Comparison of ENCODE assay signal across 1 cellular context in the genomic region with DNA sequence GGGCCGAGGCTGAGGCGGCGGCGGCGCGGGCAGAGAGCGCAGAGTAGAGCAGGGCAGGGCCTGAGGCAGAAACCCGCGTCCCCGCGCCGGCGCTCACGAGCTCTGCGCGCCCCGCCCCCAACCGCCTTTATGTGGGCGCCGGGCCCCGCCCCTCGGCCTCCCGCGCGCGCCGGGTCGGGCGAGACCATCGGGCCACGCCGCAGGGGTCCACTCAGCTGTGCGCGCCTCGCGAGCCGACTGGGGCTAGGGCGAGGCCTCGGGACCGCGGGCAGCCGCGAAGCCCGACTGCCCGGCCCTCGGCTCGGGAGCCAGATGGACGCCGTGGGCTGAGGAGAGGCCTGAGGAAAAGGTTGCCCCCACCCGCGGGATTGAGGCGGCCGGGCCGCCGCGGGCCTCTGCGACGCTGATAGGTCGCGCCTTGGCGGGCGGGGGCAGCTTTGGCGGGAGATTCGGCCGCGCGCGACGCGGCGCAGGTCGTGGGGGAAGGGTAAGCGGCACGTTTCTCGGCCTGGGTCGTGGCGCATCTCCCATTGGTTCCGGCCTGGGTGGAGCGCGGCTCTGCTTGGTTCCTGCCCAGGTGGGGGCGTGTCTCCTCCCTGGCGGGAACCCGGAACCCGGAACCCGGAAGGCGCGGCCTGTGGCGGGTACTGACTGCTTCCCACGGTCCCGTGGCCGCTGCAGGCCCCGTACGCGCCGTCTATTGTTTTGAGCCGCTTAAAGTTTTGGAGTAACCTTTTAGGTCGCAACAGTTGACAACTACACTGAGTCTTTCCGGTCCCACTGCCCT.
TF ChIP-seq lines count a peak whose summit lies in the region.

A gene (minus strand): TSS at position 104 of the 787 bp plus-strand sequence. CDS start 131 bp downstream, outside the sequence.

TF ChIP-seq in HepG2, 621 proteins besides CTCF, POLR2A, EP300 and RAD21 (continued from another document and continues in another):
- TF ChIP-seq, protein P1, sequence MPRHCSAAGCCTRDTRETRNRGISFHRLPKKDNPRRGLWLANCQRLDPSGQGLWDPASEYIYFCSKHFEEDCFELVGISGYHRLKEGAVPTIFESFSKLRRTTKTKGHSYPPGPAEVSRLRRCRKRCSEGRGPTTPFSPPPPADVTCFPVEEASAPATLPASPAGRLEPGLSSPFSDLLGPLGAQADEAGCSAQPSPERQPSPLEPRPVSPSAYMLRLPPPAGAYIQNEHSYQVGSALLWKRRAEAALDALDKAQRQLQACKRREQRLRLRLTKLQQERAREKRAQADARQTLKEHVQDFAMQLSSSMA (CRISPR knock-in tag; IDR thresholded peaks at IDR 0.05): peak; percentile 95; the same call in 1 of the 2 replicates
- TF ChIP-seq GATA4 (IDR thresholded peaks at IDR 0.05; ENCODE audit: borderline replicate concordance, low read depth): 0 out of 2 replicates have a peak, but pooled peaks have one; percentile 23
- peak; percentile 96 for TF ChIP-seq TOPORS (CRISPR knock-in tag; IDR thresholded peaks at IDR 0.05)
- TF ChIP-seq FOSL1 (CRISPR knock-in tag; IDR thresholded peaks at IDR 0.05; ENCODE audit: borderline replicate concordance): peak; percentile 59; the same call in 1 of the 2 replicates
- peak; percentile 99 for TF ChIP-seq ZNF256 (CRISPR knock-in tag; conservative IDR thresholded peaks at IDR 0.05)
- TF ChIP-seq MYC (CRISPR knock-in tag; IDR thresholded peaks at IDR 0.05; ENCODE audit: borderline replicate concordance): peak; percentile 96
- TF ChIP-seq TCF7L2 (IDR thresholded peaks at IDR 0.05; ENCODE audit: low read depth, low read length): no peak
- 0 out of 2 replicates have a peak, but pooled peaks have one; percentile 23 for TF ChIP-seq ZKSCAN8 (CRISPR knock-in tag; IDR thresholded peaks at IDR 0.05; ENCODE audit: borderline replicate concordance)
- TF ChIP-seq, protein P2, sequence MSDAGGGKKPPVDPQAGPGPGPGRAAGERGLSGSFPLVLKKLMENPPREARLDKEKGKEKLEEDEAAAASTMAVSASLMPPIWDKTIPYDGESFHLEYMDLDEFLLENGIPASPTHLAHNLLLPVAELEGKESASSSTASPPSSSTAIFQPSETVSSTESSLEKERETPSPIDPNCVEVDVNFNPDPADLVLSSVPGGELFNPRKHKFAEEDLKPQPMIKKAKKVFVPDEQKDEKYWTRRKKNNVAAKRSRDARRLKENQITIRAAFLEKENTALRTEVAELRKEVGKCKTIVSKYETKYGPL (CRISPR knock-in tag; IDR thresholded peaks at IDR 0.05): peak; percentile 93
- TF ChIP-seq, protein P3, sequence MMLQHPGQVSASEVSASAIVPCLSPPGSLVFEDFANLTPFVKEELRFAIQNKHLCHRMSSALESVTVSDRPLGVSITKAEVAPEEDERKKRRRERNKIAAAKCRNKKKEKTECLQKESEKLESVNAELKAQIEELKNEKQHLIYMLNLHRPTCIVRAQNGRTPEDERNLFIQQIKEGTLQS (CRISPR knock-in tag; IDR thresholded peaks at IDR 0.05): 0 out of 2 replicates have a peak, but pooled peaks have one; percentile 81
- TF ChIP-seq RCOR2 (CRISPR knock-in tag; IDR thresholded peaks at IDR 0.05): peak; percentile 70
- peak; percentile 99 for TF ChIP-seq ZNF451 (CRISPR knock-in tag; IDR thresholded peaks at IDR 0.05)
- peak; percentile 99 for TF ChIP-seq ZNF724P (CRISPR knock-in tag; IDR thresholded peaks at IDR 0.05; ENCODE audit: borderline replicate concordance)
- TF ChIP-seq SCMH1 (CRISPR knock-in tag; IDR thresholded peaks at IDR 0.05; ENCODE audit: borderline replicate concordance): no peak
- TF ChIP-seq, protein P4, sequence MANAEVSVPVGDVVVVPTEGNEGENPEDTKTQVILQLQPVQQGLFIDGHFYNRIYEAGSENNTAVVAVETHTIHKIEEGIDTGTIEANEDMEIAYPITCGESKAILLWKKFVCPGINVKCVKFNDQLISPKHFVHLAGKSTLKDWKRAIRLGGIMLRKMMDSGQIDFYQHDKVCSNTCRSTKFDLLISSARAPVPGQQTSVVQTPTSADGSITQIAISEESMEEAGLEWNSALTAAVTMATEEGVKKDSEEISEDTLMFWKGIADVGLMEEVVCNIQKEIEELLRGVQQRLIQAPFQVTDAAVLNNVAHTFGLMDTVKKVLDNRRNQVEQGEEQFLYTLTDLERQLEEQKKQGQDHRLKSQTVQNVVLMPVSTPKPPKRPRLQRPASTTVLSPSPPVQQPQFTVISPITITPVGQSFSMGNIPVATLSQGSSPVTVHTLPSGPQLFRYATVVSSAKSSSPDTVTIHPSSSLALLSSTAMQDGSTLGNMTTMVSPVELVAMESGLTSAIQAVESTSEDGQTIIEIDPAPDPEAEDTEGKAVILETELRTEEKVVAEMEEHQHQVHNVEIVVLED (CRISPR knock-in tag; IDR thresholded peaks at IDR 0.05; ENCODE audit: borderline replicate concordance): peak; percentile 90
- TF ChIP-seq, protein P5, sequence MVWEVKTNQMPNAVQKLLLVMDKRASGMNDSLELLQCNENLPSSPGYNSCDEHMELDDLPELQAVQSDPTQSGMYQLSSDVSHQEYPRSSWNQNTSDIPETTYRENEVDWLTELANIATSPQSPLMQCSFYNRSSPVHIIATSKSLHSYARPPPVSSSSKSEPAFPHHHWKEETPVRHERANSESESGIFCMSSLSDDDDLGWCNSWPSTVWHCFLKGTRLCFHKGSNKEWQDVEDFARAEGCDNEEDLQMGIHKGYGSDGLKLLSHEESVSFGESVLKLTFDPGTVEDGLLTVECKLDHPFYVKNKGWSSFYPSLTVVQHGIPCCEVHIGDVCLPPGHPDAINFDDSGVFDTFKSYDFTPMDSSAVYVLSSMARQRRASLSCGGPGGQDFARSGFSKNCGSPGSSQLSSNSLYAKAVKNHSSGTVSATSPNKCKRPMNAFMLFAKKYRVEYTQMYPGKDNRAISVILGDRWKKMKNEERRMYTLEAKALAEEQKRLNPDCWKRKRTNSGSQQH (CRISPR knock-in tag; IDR thresholded peaks at IDR 0.05; ENCODE audit: low read depth): 0 out of 2 replicates have a peak, but pooled peaks have one; percentile 9
- TF ChIP-seq, protein P6, sequence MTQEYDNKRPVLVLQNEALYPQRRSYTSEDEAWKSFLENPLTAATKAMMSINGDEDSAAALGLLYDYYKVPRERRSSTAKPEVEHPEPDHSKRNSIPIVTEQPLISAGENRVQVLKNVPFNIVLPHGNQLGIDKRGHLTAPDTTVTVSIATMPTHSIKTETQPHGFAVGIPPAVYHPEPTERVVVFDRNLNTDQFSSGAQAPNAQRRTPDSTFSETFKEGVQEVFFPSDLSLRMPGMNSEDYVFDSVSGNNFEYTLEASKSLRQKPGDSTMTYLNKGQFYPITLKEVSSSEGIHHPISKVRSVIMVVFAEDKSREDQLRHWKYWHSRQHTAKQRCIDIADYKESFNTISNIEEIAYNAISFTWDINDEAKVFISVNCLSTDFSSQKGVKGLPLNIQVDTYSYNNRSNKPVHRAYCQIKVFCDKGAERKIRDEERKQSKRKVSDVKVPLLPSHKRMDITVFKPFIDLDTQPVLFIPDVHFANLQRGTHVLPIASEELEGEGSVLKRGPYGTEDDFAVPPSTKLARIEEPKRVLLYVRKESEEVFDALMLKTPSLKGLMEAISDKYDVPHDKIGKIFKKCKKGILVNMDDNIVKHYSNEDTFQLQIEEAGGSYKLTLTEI (CRISPR knock-in tag; conservative IDR thresholded peaks at IDR 0.05): no peak
- TF ChIP-seq SETDB1 (CRISPR knock-in tag; IDR thresholded peaks at IDR 0.05; ENCODE audit: borderline replicate concordance): no peak
- no peak for TF ChIP-seq RAD51 (IDR thresholded peaks at IDR 0.05; ENCODE audit: borderline replicate concordance)
- TF ChIP-seq, protein P7, sequence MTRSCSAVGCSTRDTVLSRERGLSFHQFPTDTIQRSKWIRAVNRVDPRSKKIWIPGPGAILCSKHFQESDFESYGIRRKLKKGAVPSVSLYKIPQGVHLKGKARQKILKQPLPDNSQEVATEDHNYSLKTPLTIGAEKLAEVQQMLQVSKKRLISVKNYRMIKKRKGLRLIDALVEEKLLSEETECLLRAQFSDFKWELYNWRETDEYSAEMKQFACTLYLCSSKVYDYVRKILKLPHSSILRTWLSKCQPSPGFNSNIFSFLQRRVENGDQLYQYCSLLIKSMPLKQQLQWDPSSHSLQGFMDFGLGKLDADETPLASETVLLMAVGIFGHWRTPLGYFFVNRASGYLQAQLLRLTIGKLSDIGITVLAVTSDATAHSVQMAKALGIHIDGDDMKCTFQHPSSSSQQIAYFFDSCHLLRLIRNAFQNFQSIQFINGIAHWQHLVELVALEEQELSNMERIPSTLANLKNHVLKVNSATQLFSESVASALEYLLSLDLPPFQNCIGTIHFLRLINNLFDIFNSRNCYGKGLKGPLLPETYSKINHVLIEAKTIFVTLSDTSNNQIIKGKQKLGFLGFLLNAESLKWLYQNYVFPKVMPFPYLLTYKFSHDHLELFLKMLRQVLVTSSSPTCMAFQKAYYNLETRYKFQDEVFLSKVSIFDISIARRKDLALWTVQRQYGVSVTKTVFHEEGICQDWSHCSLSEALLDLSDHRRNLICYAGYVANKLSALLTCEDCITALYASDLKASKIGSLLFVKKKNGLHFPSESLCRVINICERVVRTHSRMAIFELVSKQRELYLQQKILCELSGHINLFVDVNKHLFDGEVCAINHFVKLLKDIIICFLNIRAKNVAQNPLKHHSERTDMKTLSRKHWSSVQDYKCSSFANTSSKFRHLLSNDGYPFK (CRISPR knock-in tag; IDR thresholded peaks at IDR 0.05; ENCODE audit: borderline replicate concordance): peak; percentile 68
- TF ChIP-seq, protein P8, sequence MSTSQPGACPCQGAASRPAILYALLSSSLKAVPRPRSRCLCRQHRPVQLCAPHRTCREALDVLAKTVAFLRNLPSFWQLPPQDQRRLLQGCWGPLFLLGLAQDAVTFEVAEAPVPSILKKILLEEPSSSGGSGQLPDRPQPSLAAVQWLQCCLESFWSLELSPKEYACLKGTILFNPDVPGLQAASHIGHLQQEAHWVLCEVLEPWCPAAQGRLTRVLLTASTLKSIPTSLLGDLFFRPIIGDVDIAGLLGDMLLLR (CRISPR knock-in tag; IDR thresholded peaks at IDR 0.05): peak; percentile 98
- no peak for TF ChIP-seq MAFG (CRISPR knock-in tag; IDR thresholded peaks at IDR 0.05)
- no peak for TF ChIP-seq TCF7 (IDR thresholded peaks at IDR 0.05; ENCODE audit: low read depth)
- TF ChIP-seq HMGA1 (CRISPR knock-in tag; conservative IDR thresholded peaks at IDR 0.05): no peak
- peak; percentile 85; the same call in 1 of the 2 replicates for TF ChIP-seq RFXANK (CRISPR knock-in tag; IDR thresholded peaks at IDR 0.05)
- no peak for TF ChIP-seq RBM39 (IDR thresholded peaks at IDR 0.05; ENCODE audit: low read depth, low read length, poor library complexity, severe bottlenecking)
- TF ChIP-seq, protein P9, sequence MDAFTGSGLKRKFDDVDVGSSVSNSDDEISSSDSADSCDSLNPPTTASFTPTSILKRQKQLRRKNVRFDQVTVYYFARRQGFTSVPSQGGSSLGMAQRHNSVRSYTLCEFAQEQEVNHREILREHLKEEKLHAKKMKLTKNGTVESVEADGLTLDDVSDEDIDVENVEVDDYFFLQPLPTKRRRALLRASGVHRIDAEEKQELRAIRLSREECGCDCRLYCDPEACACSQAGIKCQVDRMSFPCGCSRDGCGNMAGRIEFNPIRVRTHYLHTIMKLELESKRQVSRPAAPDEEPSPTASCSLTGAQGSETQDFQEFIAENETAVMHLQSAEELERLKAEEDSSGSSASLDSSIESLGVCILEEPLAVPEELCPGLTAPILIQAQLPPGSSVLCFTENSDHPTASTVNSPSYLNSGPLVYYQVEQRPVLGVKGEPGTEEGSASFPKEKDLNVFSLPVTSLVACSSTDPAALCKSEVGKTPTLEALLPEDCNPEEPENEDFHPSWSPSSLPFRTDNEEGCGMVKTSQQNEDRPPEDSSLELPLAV (CRISPR knock-in tag; conservative IDR thresholded peaks at IDR 0.05; ENCODE audit: low read depth): peak; percentile 55; the same call in 1 of the 2 replicates
- peak; percentile 72; the same call in 1 of the 2 replicates for TF ChIP-seq ZNF441 (CRISPR knock-in tag; IDR thresholded peaks at IDR 0.05; ENCODE audit: borderline replicate concordance)
- peak; percentile 97; the same call in 1 of the 2 replicates for TF ChIP-seq ZNF816 (CRISPR knock-in tag; IDR thresholded peaks at IDR 0.05; ENCODE audit: borderline replicate concordance)
- TF ChIP-seq ZNF160 (CRISPR knock-in tag; IDR thresholded peaks at IDR 0.05): peak; percentile 95
- TF ChIP-seq ZNF773 (CRISPR knock-in tag; IDR thresholded peaks at IDR 0.05; ENCODE audit: borderline replicate concordance): peak; percentile 99
- no peak for TF ChIP-seq KAT7 (CRISPR knock-in tag; IDR thresholded peaks at IDR 0.05; ENCODE audit: borderline replicate concordance)
- peak; percentile 98 for TF ChIP-seq IRX3 (CRISPR knock-in tag; IDR thresholded peaks at IDR 0.05; ENCODE audit: borderline replicate concordance, low read depth)
- no peak for TF ChIP-seq HNRNPL (IDR thresholded peaks at IDR 0.05; ENCODE audit: low read depth, low read length)
- TF ChIP-seq, protein P10, sequence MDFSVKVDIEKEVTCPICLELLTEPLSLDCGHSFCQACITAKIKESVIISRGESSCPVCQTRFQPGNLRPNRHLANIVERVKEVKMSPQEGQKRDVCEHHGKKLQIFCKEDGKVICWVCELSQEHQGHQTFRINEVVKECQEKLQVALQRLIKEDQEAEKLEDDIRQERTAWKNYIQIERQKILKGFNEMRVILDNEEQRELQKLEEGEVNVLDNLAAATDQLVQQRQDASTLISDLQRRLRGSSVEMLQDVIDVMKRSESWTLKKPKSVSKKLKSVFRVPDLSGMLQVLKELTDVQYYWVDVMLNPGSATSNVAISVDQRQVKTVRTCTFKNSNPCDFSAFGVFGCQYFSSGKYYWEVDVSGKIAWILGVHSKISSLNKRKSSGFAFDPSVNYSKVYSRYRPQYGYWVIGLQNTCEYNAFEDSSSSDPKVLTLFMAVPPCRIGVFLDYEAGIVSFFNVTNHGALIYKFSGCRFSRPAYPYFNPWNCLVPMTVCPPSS (IDR thresholded peaks at IDR 0.05): no peak
- TF ChIP-seq, protein P11, sequence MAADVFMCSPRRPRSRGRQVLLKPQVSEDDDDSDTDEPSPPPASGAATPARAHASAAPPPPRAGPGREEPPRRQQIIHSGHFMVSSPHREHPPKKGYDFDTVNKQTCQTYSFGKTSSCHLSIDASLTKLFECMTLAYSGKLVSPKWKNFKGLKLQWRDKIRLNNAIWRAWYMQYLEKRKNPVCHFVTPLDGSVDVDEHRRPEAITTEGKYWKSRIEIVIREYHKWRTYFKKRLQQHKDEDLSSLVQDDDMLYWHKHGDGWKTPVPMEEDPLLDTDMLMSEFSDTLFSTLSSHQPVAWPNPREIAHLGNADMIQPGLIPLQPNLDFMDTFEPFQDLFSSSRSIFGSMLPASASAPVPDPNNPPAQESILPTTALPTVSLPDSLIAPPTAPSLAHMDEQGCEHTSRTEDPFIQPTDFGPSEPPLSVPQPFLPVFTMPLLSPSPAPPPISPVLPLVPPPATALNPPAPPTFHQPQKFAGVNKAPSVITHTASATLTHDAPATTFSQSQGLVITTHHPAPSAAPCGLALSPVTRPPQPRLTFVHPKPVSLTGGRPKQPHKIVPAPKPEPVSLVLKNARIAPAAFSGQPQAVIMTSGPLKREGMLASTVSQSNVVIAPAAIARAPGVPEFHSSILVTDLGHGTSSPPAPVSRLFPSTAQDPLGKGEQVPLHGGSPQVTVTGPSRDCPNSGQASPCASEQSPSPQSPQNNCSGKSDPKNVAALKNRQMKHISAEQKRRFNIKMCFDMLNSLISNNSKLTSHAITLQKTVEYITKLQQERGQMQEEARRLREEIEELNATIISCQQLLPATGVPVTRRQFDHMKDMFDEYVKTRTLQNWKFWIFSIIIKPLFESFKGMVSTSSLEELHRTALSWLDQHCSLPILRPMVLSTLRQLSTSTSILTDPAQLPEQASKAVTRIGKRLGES (CRISPR knock-in tag; IDR thresholded peaks at IDR 0.05; ENCODE audit: borderline replicate concordance): peak; percentile 95
- no peak for TF ChIP-seq ZNF432 (CRISPR knock-in tag; IDR thresholded peaks at IDR 0.05; ENCODE audit: borderline replicate concordance)
